In the genomic region with DNA sequence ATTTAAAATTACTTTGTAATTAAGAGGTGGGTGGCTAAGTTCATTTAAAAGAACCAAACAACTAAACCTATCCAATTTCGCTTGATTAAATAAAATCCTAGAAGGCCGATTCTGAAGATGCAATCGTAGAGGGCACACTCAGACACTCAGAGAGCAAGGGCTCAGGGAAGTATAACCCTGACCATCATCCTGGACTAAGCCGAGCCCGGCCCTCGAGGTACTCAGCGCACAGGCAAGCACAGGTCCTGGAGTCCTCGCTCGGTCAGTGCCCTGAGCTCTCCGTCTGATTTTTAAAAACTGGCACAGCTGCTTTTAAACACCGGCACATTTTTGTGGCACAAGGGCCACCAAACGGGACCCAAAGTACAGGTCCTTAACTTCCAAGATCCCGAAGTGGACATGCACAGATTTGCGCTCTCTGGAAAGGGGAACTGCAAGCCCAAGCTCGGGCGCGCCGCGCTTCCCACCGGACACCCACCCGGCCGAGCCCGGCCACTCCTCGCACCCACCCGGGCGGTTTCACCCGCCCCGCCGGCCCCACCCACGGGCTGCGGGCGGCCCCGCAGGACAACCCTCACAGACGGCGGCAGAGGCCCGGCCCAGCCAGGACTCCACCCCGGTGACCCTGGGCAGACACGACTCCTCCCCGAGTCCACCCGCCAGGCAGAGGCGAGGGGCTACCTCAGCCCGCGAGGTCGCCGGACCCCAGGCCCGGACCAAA, we compare ENCODE assay signal across 8 cellular contexts.
A peak's percentile ranks its signal among the peaks of the same experiment; 100 is the strongest.
DNase-seq lines count a peak whose midpoint lies in the region; ATAC-seq, FAIRE-seq and TF ChIP-seq lines count a peak whose summit lies in the region.
"Not testable (repeated sequence)": the region's sequence is repeated elsewhere in the genome, so short reads cannot be mapped to it uniquely, and the experiment has no call there.

No MANE protein-coding gene starts in this region.

- SMC1A ChIA-PET in GM12878 (lab: Charles Lee; ENCODE audit: uncharacterized antibody, unreplicated experiment), result not testable (repeated sequence)

- not testable (repeated sequence) for H3K79me2 ChIP-seq in GM12878 (ENCODE audit: control insufficient read depth, insufficient read depth, low read length)

- peak overlapping the region; percentile 78 for H3K4me3 Mint-ChIP-seq in neural crest cell

- H3K27ac Mint-ChIP-seq in neural crest cell (ENCODE audit: unreplicated experiment), result not testable (repeated sequence)

- TF ChIP-seq POLR2A in GM12878 (IDR thresholded peaks at IDR 0.05; ENCODE audit: low read depth, low read length); testis (IDR thresholded peaks at IDR 0.05): not testable (repeated sequence)

- WGBS in GM12878 (ENCODE audit: insufficient coverage, insufficient replicate concordance, low lambda C conversion rate, missing lambda C conversion rate), result 2% methylated on average over 10 of the region's 46 CpGs
- WGBS in testis, 2 donors, result 1% methylated on average over 16 of the region's 46 CpGs; no CpG with 5 or more reads in 1 of the 2 donors

- H3K36me3 Mint-ChIP-seq in neural crest cell (ENCODE audit: low read depth), result not testable (repeated sequence)

- H3K4me3 ChIP-seq in GM08714 (ENCODE audit: low read length), result peak overlapping the region; percentile 49; the same call in 1 of the 2 replicates
- peak overlapping the region; percentile 45 for H3K4me3 ChIP-seq in WERI-Rb-1 (ENCODE audit: low read depth, low read length)
- not testable (repeated sequence) for H3K4me3 ChIP-seq in GM12878
- H3K4me3 ChIP-seq in testis, result peak overlapping the region; percentile 70

- H3K27ac ChIP-seq in WERI-Rb-1; GM12878 (ENCODE audit: control insufficient read depth, insufficient read depth): not testable (repeated sequence)
- peak overlapping the region; percentile 33 to 89 for H3K27ac ChIP-seq in testis

- in situ Hi-C loops in GM12878 (cut with MboI), result not testable (repeated sequence)

- H3K36me3 ChIP-seq in WERI-Rb-1; GM12878 (ENCODE audit: control insufficient read depth in 2 of 2, insufficient read depth in 2 of 2, low read length in 1 of 2); testis (ENCODE audit: low read depth, missing control alignments): not testable (repeated sequence)

- POLR2A ChIA-PET in GM12878 (lab: Charles Lee), result not testable (repeated sequence)

- RAD21 ChIA-PET in GM12878 (lab: Charles Lee; ENCODE audit: unreplicated experiment), result not testable (repeated sequence)

- CTCF ChIA-PET in GM12878 (lab: Yijun Ruan, JAX), result not testable (repeated sequence)

- not testable (repeated sequence) for H3K9ac ChIP-seq in GM12878 (ENCODE audit: control insufficient read depth, insufficient read depth, low read length)

- not testable (repeated sequence) for H3K4me1 ChIP-seq in GM12878 (ENCODE audit: control insufficient read depth, insufficient read depth, low read length); testis

- H3K4me1 Mint-ChIP-seq in neural crest cell, result not testable (repeated sequence)

- ATAC-seq in GM21786 (IDR thresholded peaks at IDR 0.05; ENCODE audit: unreplicated experiment) (peak; percentile 40), HG03457 (IDR thresholded peaks at IDR 0.05; ENCODE audit: unreplicated experiment) (peak; percentile 26), GM12878 (peak; percentile 73), left cardiac atrium (peak; percentile 80 to 81)

- not testable (repeated sequence) for H3K9me3 Mint-ChIP-seq in neural crest cell

- not testable (repeated sequence) for H2AFZ ChIP-seq in GM12878 (ENCODE audit: control insufficient read depth, low read depth, low read length)

- H4K20me1 ChIP-seq in GM12878 (ENCODE audit: control insufficient read depth, insufficient read depth), result not testable (repeated sequence)

- not testable (repeated sequence) for H3K9me3 ChIP-seq in WERI-Rb-1 (ENCODE audit: severe bottlenecking); GM12878 (replicated peaks; ENCODE audit: control insufficient read depth, insufficient read depth, low read length); testis

- not testable (repeated sequence) for H3K4me2 ChIP-seq in GM12878 (ENCODE audit: control insufficient read depth, insufficient read depth)

- not testable (repeated sequence) for H3K27me3 ChIP-seq in WERI-Rb-1 (ENCODE audit: insufficient read depth, low read depth, severe bottlenecking); GM12878 (replicated peaks in 1 of 2; ENCODE audit: control insufficient read depth in 2 of 2, insufficient read depth in 2 of 2, low read length in 1 of 2); testis

- not testable (repeated sequence) for H3K27me3 Mint-ChIP-seq in neural crest cell (ENCODE audit: low read depth)

- FAIRE-seq in GM12878 (lab: Jason Lieb, UNC), result not testable (repeated sequence)

- TF ChIP-seq CTCF in WERI-Rb-1 (IDR thresholded peaks at IDR 0.05; ENCODE audit: low read depth, low read length); GM12878 (IDR thresholded peaks at IDR 0.05 in 2 of 3, conservative IDR thresholded peaks at IDR 0.05 in 1 of 3; ENCODE audit: control insufficient read depth in 2 of 3, extremely low read depth in 1 of 3, insufficient read depth in 1 of 3, low read depth in 3 of 3, low read length in 3 of 3); neural crest cell (conservative IDR thresholded peaks at IDR 0.05); testis (IDR thresholded peaks at IDR 0.05): not testable (repeated sequence)

- intact Hi-C loops in GM12878 (cut with micrococcal nuclease; ENCODE audit: unreplicated experiment); left cardiac atrium (cut with DNase I); testis (cut with DNase I; ENCODE audit: low total_unique reads): not testable (repeated sequence)

- BruUV-seq in GM12878 (replicated peaks; lab: Mats Ljungman, UMichigan), result TSS peak; percentile 73

- TF ChIP-seq RAD21 in GM12878 (IDR thresholded peaks at IDR 0.05; ENCODE audit: insufficient read depth, low read depth, low read length), result not testable (repeated sequence)

- not testable (repeated sequence) for DNase-seq in WERI-Rb-1; GM12878 (ENCODE audit: low read depth, low spot score); testis
- DNase-seq in left cardiac atrium (peak; percentile 71), neural crest cell (ENCODE audit: low read depth, low spot score) (peak; percentile 41)

- not testable (repeated sequence) for TF ChIP-seq EP300 in GM12878 (IDR thresholded peaks at IDR 0.05; ENCODE audit: borderline replicate concordance in 1 of 2, control insufficient read depth in 1 of 2, low read depth in 2 of 2, low read length in 2 of 2)

Comparison
In these comparisons a context has a peak if more than half of its experiments do, and no peak if none do; other contexts are left out.
1. ATAC-seq: peak in every context shown above with its lines; median percentile 80 in left cardiac atrium; 73 in GM12878; 40 in GM21786; 26 in HG03457.